21 cellular contexts compared by ENCODE assay signal in genomic region chr9:94182532-94182931, GRCh38.
DNase-seq lines count a peak whose midpoint lies in the region; ATAC-seq and TF ChIP-seq lines count a peak whose summit lies in the region.
"Had no signal": no experiment of that assay in that cellular context is flagged by ENCODE, and none has a peak within 500 bp of the region (broad histone marks: within the 10 kb centered on the region; RNA-seq: fewer than 3 reads in every experiment).

No MANE protein-coding gene starts in this region.

- H3K4me3 Mint-ChIP-seq in activated T-helper 2 cell treated with anti-CD3 and anti-CD28 coated beads, Interferon-gamma antibody, Interleukin-2, Interleukin-4, amounts not matched to agents 10 μg/mL and 5 μg/mL and 100 μg/mL, durations not matched to agents 14 hours and 24 hours and 36 hours (ENCODE audit: low read depth) = no peak overlapping the region
- no peak overlapping the region for H3K4me3 Mint-ChIP-seq in mesothelial cell of epicardium

- DNase-seq in DND-41 = no peak
- peak; percentile 60 for DNase-seq in Karpas-422
- DNase-seq in activated T-helper 2 cell treated with anti-CD3 and anti-CD28 coated beads, Interferon-gamma antibody, Interleukin-2, Interleukin-4, amounts not matched to agents 10 μg/mL and 5 μg/mL and 100 μg/mL, durations not matched to agents 14 hours and 24 hours and 36 hours (ENCODE audit: low spot score) = no peak
- DNase-seq in mesothelial cell of epicardium (ENCODE audit: low spot score in 2 of 2, unreplicated experiment in 2 of 2) = no peak
- DNase-seq in NCI-H748 treated with DMSO at 0.1 percent for 48 hours (lab: John Stamatoyannopoulos, UW) = no peak
- no peak for DNase-seq in ureter (ENCODE audit: low spot score)
- no peak for DNase-seq in activated CD4-positive, alpha-beta T cell treated with anti-CD3 and anti-CD28 coated beads, Interleukin-2, amount 50 U/mL, for 1 hour
- no peak for DNase-seq in midbrain (lab: John Stamatoyannopoulos, UW)
- DNase-seq: activated CD4-positive, alpha-beta T cell treated with anti-CD3 and anti-CD28 coated beads for 1 hour; activated T-cell treated with anti-CD3 and anti-CD28 coated beads, Interleukin-2, amount 50 U/mL, for 1 hour; aorta; DMS79 treated with DMSO at 0.1 percent for 48 hours; HCEC 1CT; head of caudate nucleus; KBM-7; NCI-H146; NCI-H446 treated with DMSO at 0.1 percent for 48 hours; stimulated activated naive CD8-positive, alpha-beta T cell treated with anti-CD3 and anti-CD28 coated beads, Interleukin-15, Interleukin-2, amounts not matched to agents 100 U/mL and 50 U/mL, for 24 hours had no signal

- H3K4me1 Mint-ChIP-seq in activated T-helper 2 cell treated with anti-CD3 and anti-CD28 coated beads, Interferon-gamma antibody, Interleukin-2, Interleukin-4, amounts not matched to agents 10 μg/mL and 5 μg/mL and 100 μg/mL, durations not matched to agents 14 hours and 24 hours and 36 hours (ENCODE audit: low read depth) = peaks cover 31% of the 10 kb centered on the region
- peaks cover 21% of the 10 kb centered on the region for H3K4me1 Mint-ChIP-seq in mesothelial cell of epicardium

- H3K9me3 Mint-ChIP-seq in activated T-helper 2 cell treated with anti-CD3 and anti-CD28 coated beads, Interferon-gamma antibody, Interleukin-2, Interleukin-4, amounts not matched to agents 10 μg/mL and 5 μg/mL and 100 μg/mL, durations not matched to agents 14 hours and 24 hours and 36 hours = peaks cover 7% of the 10 kb centered on the region
- H3K9me3 Mint-ChIP-seq in mesothelial cell of epicardium = peaks cover 6% of the 10 kb centered on the region

- H4K20me1 ChIP-seq in DND-41 (ENCODE audit: insufficient read depth, low read length) (peaks cover 34% of the 10 kb centered on the region; the same call in 1 of the 2 replicates), Karpas-422 (ENCODE audit: insufficient read depth, low read depth, low read length) (0 out of 2 replicates have a peak, but pooled peaks cover 4% of the 10 kb centered on the region)

- H2AFZ ChIP-seq in DND-41 (ENCODE audit: low read depth, low read length) (no peak overlapping the region), Karpas-422 (ENCODE audit: low read length) (no peak overlapping the region)
- H2AFZ ChIP-seq: parathyroid adenoma had no signal

- H3K4me2 ChIP-seq in DND-41 (ENCODE audit: insufficient read depth, low read length) = no peak overlapping the region
- H3K4me2 ChIP-seq in Karpas-422 (ENCODE audit: low read depth, low read length, poor library complexity, severe bottlenecking) = no peak overlapping the region

- TF ChIP-seq CTCF in DND-41 (IDR thresholded peaks at IDR 0.05; ENCODE audit: borderline replicate concordance, extremely low read depth, low read length, poor library complexity, severe bottlenecking) = no peak
- TF ChIP-seq CTCF in mesothelial cell of epicardium (IDR thresholded peaks at IDR 0.05; ENCODE audit: unreplicated experiment) = no peak

- H3K9me2 ChIP-seq in Karpas-422 (replicated peaks; ENCODE audit: insufficient read depth, low read length) = no peaks in the 10 kb centered on the region

- H3K27me3 Mint-ChIP-seq in activated T-helper 2 cell treated with anti-CD3 and anti-CD28 coated beads, Interferon-gamma antibody, Interleukin-2, Interleukin-4, amounts not matched to agents 10 μg/mL and 5 μg/mL and 100 μg/mL, durations not matched to agents 14 hours and 24 hours and 36 hours (ENCODE audit: low read depth) = no peaks in the 10 kb centered on the region
- H3K27me3 Mint-ChIP-seq in mesothelial cell of epicardium (ENCODE audit: low read depth) = no peaks in the 10 kb centered on the region

- no peak overlapping the region for H3K27ac ChIP-seq in DND-41 (ENCODE audit: low read length)
- no peak overlapping the region for H3K27ac ChIP-seq in Karpas-422 (ENCODE audit: low read length)
- H3K27ac ChIP-seq: C4-2B had no signal

- ATAC-seq in DND-41 (ENCODE audit: insufficient read depth, low read depth) = peak; percentile 29; the same call in 1 of the 3 replicates

- H3K9ac ChIP-seq in DND-41 (ENCODE audit: low read depth, low read length) (no peak overlapping the region), Karpas-422 (ENCODE audit: low read length) (no peak overlapping the region)
- H3K9ac ChIP-seq: parathyroid adenoma had no signal

- H3K4me1 ChIP-seq in DND-41 (ENCODE audit: insufficient read depth, low read length) = no peaks in the 10 kb centered on the region
- no peaks in the 10 kb centered on the region for H3K4me1 ChIP-seq in Karpas-422 (ENCODE audit: low read length)

- intact Hi-C loops in activated T-helper 2 cell treated with anti-CD3 and anti-CD28 coated beads, Interferon-gamma antibody, Interleukin-2, Interleukin-4, amounts not matched to agents 10 μg/mL and 5 μg/mL and 100 μg/mL, durations not matched to agents 14 hours and 24 hours and 36 hours (cut with micrococcal nuclease) = no loop called here

- no peaks in the 10 kb centered on the region for H3K27me3 ChIP-seq in DND-41 (ENCODE audit: insufficient read depth, low read length, poor library complexity)
- H3K27me3 ChIP-seq in Karpas-422 (ENCODE audit: low read length) = no peaks in the 10 kb centered on the region

- H3K4me3 ChIP-seq in DND-41 (ENCODE audit: low read depth in 1 of 2, low read length in 2 of 2) (no peak overlapping the region), Karpas-422 (ENCODE audit: low read length) (no peak overlapping the region)
- H3K4me3 ChIP-seq: coronary artery had no signal

- peaks cover 58% of the 10 kb centered on the region for H3K36me3 Mint-ChIP-seq in activated T-helper 2 cell treated with anti-CD3 and anti-CD28 coated beads, Interferon-gamma antibody, Interleukin-2, Interleukin-4, amounts not matched to agents 10 μg/mL and 5 μg/mL and 100 μg/mL, durations not matched to agents 14 hours and 24 hours and 36 hours (ENCODE audit: low read depth)
- peaks cover 30% of the 10 kb centered on the region for H3K36me3 Mint-ChIP-seq in mesothelial cell of epicardium

- peaks cover 15% of the 10 kb centered on the region; the same call in 1 of the 2 replicates for H3K79me2 ChIP-seq in DND-41 (ENCODE audit: insufficient read depth, low read length)
- peaks cover 15% of the 10 kb centered on the region for H3K79me2 ChIP-seq in Karpas-422 (ENCODE audit: low read length)

- H3K36me3 ChIP-seq in DND-41 (ENCODE audit: insufficient read depth, low read length) (peaks cover 21% of the 10 kb centered on the region; the same call in 1 of the 2 replicates), Karpas-422 (ENCODE audit: insufficient read depth, low read length) (peaks cover 8% of the 10 kb centered on the region; the same call in 1 of the 2 replicates)

- H3K27ac Mint-ChIP-seq in activated T-helper 2 cell treated with anti-CD3 and anti-CD28 coated beads, Interferon-gamma antibody, Interleukin-2, Interleukin-4, amounts not matched to agents 10 μg/mL and 5 μg/mL and 100 μg/mL, durations not matched to agents 14 hours and 24 hours and 36 hours = peak overlapping the region; percentile 12
- H3K27ac Mint-ChIP-seq in mesothelial cell of epicardium = peak overlapping the region; percentile 44

- H3K9me3 ChIP-seq in DND-41 (ENCODE audit: insufficient read depth, low read length, severe bottlenecking) (no peaks in the 10 kb centered on the region), Karpas-422 (ENCODE audit: low read length) (no peaks in the 10 kb centered on the region)
